17 cellular contexts compared by ENCODE assay signal in genomic region chrX:21741869-21742701, GRCh38. TPM values are rescaled to one million over a fixed set of nuclear protein-coding genes. Genes with fewer than 3 reads are reported as not detected.
DNase-seq lines count a peak whose midpoint lies in the region; ATAC-seq lines count a peak whose summit lies in the region.
"Had no signal": no experiment of that assay in that cellular context is flagged by ENCODE, and none has a peak within 500 bp of the region (broad histone marks: within the 10 kb centered on the region; RNA-seq: fewer than 3 reads in every experiment).

No MANE protein-coding gene starts in this region.

- no peaks in the 10 kb centered on the region for H3K36me3 ChIP-seq in mesendoderm (ENCODE audit: control insufficient read depth, insufficient read depth, low read length)

- no peaks in the 10 kb centered on the region for H3K79me2 ChIP-seq in mesendoderm (ENCODE audit: control insufficient read depth, insufficient read depth, low read length)

- H2AK5ac ChIP-seq in mesendoderm (ENCODE audit: low read length), result no peak overlapping the region

- no peak overlapping the region for H2BK15ac ChIP-seq in mesendoderm (replicated peaks; ENCODE audit: low read depth)

- peaks cover 2% of the 10 kb centered on the region for H3K4me1 ChIP-seq in mesendoderm (ENCODE audit: control insufficient read depth, low read depth, low read length)
- H3K4me1 ChIP-seq: testis had no signal

- H3K27ac ChIP-seq in mesendoderm (ENCODE audit: low read depth, low read length), result no peak overlapping the region
- H3K27ac ChIP-seq: body of pancreas, skin epidermis, testis had no signal

- H3K56ac ChIP-seq in mesendoderm (ENCODE audit: low read length), result no peak overlapping the region

- H3K9me3 Mint-ChIP-seq in stimulated activated naive CD8-positive, alpha-beta T cell treated with anti-CD3 and anti-CD28 coated beads, Interleukin-15, amount 100 ng/mL, for 72 hours, result no peaks in the 10 kb centered on the region
- H3K9me3 Mint-ChIP-seq: activated T-helper 2 cell treated with anti-CD3 and anti-CD28 coated beads, Interferon-gamma antibody, Interleukin-2, Interleukin-4, amounts not matched to agents 10 μg/mL and 5 μg/mL and 100 μg/mL, durations not matched to agents 14 hours and 24 hours and 36 hours; CD8-positive, alpha-beta memory T cell; effector memory CD8-positive, alpha-beta T cell; naive thymus-derived CD8-positive, alpha-beta T cell; T-helper 2 cell treated with Interferon-gamma antibody and Interleukin-4, amounts not matched to agents 5 μg/mL and 100 μg/mL, for 36 hours had no signal

- H2BK5ac ChIP-seq in mesendoderm (ENCODE audit: low read length), result no peak overlapping the region

- peak overlapping the region; percentile 39 for H3K18ac ChIP-seq in mesendoderm (ENCODE audit: low read length)

- ATAC-seq in GM18868 (IDR thresholded peaks at IDR 0.05; ENCODE audit: unreplicated experiment), result peak; percentile 62
- no peak for ATAC-seq in stimulated activated naive CD8-positive, alpha-beta T cell treated with anti-CD3 and anti-CD28 coated beads, Interleukin-15, amount 100 ng/mL, for 72 hours
- ATAC-seq in HG03025 (IDR thresholded peaks at IDR 0.05; ENCODE audit: low FRiP score, unreplicated experiment), result no peak
- ATAC-seq: body of pancreas; effector memory CD8-positive, alpha-beta T cell; naive thymus-derived CD8-positive, alpha-beta T cell had no signal

- H3K4me3 ChIP-seq in mesendoderm (ENCODE audit: low read length), result no peak overlapping the region
- H3K4me3 ChIP-seq: body of pancreas, skin epidermis, testis had no signal

- H4K8ac ChIP-seq in mesendoderm (ENCODE audit: low read depth, low read length), result no peak overlapping the region

- no peak overlapping the region for H2BK120ac ChIP-seq in mesendoderm (ENCODE audit: low read depth, low read length)

- H3K4ac ChIP-seq in mesendoderm (ENCODE audit: low read depth, low read length), result no peak overlapping the region

- H3K23ac ChIP-seq in mesendoderm (ENCODE audit: low read length), result no peak overlapping the region

- H4K5ac ChIP-seq in mesendoderm (ENCODE audit: low read length), result no peak overlapping the region

- H3K27ac Mint-ChIP-seq in stimulated activated naive CD8-positive, alpha-beta T cell treated with anti-CD3 and anti-CD28 coated beads, Interleukin-15, amount 100 ng/mL, for 72 hours, result no peak overlapping the region
- H3K27ac Mint-ChIP-seq: activated T-helper 2 cell treated with anti-CD3 and anti-CD28 coated beads, Interferon-gamma antibody, Interleukin-2, Interleukin-4, amounts not matched to agents 10 μg/mL and 5 μg/mL and 100 μg/mL, durations not matched to agents 14 hours and 24 hours and 36 hours; CD8-positive, alpha-beta memory T cell; effector memory CD8-positive, alpha-beta T cell; naive thymus-derived CD8-positive, alpha-beta T cell; T-helper 2 cell treated with Interferon-gamma antibody and Interleukin-4, amounts not matched to agents 5 μg/mL and 100 μg/mL, for 36 hours had no signal

- no peak overlapping the region for H3K9ac ChIP-seq in mesendoderm (ENCODE audit: low read length)

- no peaks in the 10 kb centered on the region for H3K4me1 Mint-ChIP-seq in stimulated activated naive CD8-positive, alpha-beta T cell treated with anti-CD3 and anti-CD28 coated beads, Interleukin-15, amount 100 ng/mL, for 72 hours
- H3K4me1 Mint-ChIP-seq: CD8-positive, alpha-beta memory T cell had no signal

- WGBS in mesendoderm (ENCODE audit: extremely low coverage, insufficient coverage, low lambda C conversion rate), result no CpG with 5 or more reads among the region's 6 CpGs

- DNase-seq in NCI-H1694 treated with DMSO at 0.1 percent for 48 hours (lab: John Stamatoyannopoulos, UW) (peak; percentile 20), amniotic epithelial cell (ENCODE audit: low read depth) (peak; percentile 83), mesendoderm (no peak), NOMO-1 treated with DMSO at 0.1 percent for 48 hours (lab: John Stamatoyannopoulos, UW; ENCODE audit: unreplicated experiment) (no peak)
- no peak for DNase-seq in stimulated activated naive CD8-positive, alpha-beta T cell treated with anti-CD3 and anti-CD28 coated beads, Interleukin-15, amount 100 ng/mL, for 72 hours
- DNase-seq: activated CD4-positive, alpha-beta T cell treated with anti-CD3 and anti-CD28 coated beads, Interleukin-2, amount 50 U/mL, for 4 hours; body of pancreas; CD8-positive, alpha-beta memory T cell; effector memory CD8-positive, alpha-beta T cell; naive thymus-derived CD8-positive, alpha-beta T cell; testis had no signal

- no peak overlapping the region for H3K4me3 Mint-ChIP-seq in stimulated activated naive CD8-positive, alpha-beta T cell treated with anti-CD3 and anti-CD28 coated beads, Interleukin-15, amount 100 ng/mL, for 72 hours
- H3K4me3 Mint-ChIP-seq: CD8-positive, alpha-beta memory T cell; effector memory CD8-positive, alpha-beta T cell; naive thymus-derived CD8-positive, alpha-beta T cell; T-helper 2 cell treated with Interferon-gamma antibody and Interleukin-4, amounts not matched to agents 5 μg/mL and 100 μg/mL, for 36 hours had no signal

- no peak overlapping the region for H3K4me2 ChIP-seq in mesendoderm (ENCODE audit: low read length)

- H3K79me1 ChIP-seq in mesendoderm (ENCODE audit: low read length), result no peaks in the 10 kb centered on the region

- H3K27me3 Mint-ChIP-seq in stimulated activated naive CD8-positive, alpha-beta T cell treated with anti-CD3 and anti-CD28 coated beads, Interleukin-15, amount 100 ng/mL, for 72 hours, result no peaks in the 10 kb centered on the region
- H3K27me3 Mint-ChIP-seq: naive thymus-derived CD8-positive, alpha-beta T cell had no signal

- H3K27me3 ChIP-seq in mesendoderm (ENCODE audit: insufficient read depth, low read length, poor library complexity), result no peaks in the 10 kb centered on the region
- H3K27me3 ChIP-seq: body of pancreas, testis had no signal

RNA-seq across cellular contexts. Expression of gene SMPX, which starts 15.8 kb away (rescaled TPM):
- polyA plus RNA-seq in mesendoderm (2013, experiment 1 of 2), result not detected
- 0.06 TPM for polyA plus RNA-seq in mesendoderm (2013, experiment 2 of 2)
- polyA plus RNA-seq: CD8-positive, alpha-beta memory T cell; keratinocyte; naive thymus-derived CD8-positive, alpha-beta T cell had no signal

Comparison
In these comparisons a context has a peak if more than half of its experiments do, and no peak if none do; other contexts are left out.
1. DNase-seq: peak in NCI-H1694 treated with DMSO at 0.1 percent for 48 hours (single experiment) and amniotic epithelial cell (single experiment); none in mesendoderm (single experiment), NOMO-1 treated with DMSO at 0.1 percent for 48 hours (single experiment) and stimulated activated naive CD8-positive, alpha-beta T cell treated with anti-CD3 and anti-CD28 coated beads, Interleukin-15, amount 100 ng/mL, for 72 hours (0 of 2).